ENCODE assay signal across 18 cellular contexts in the genomic region with DNA sequence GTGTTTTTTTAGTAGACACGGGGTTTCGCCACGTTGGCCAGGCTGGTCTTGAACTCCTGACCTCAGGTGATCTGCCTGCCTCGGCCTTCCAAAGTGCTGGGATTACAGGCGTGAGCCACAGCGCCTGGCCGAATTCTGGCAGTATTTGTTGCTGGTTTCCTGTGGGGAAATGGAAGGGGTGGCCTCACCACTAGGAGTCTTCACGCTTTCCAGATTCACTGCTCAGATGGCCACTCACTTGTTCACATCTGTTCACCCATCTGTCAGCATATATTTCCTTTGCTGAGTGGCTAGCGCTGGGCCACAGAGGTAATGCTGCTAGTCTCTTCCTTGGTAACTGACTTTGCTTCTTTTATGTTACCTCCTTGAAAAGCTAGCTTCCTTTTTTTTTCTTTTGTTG. TPM values are rescaled to one million over a fixed set of nuclear protein-coding genes. Genes with fewer than 3 reads are reported as not detected.
A peak's percentile ranks its signal among the peaks of the same experiment; 100 is the strongest.
DNase-seq lines count a peak whose midpoint lies in the region; TF ChIP-seq lines count a peak whose summit lies in the region.
"Had no signal": no experiment of that assay in that cellular context is flagged by ENCODE, and none has a peak within 500 bp of the region (broad histone marks: within the 10 kb centered on the region; RNA-seq: fewer than 3 reads in every experiment).

No MANE protein-coding gene starts in this region.

- TF ChIP-seq CTCF in WERI-Rb-1 (IDR thresholded peaks at IDR 0.05; ENCODE audit: low read depth, low read length), result peak; percentile 49
- TF ChIP-seq CTCF in right atrium auricular region (IDR thresholded peaks at IDR 0.05), result no peak

- H3K27ac ChIP-seq in WERI-Rb-1 (no peak overlapping the region), right atrium auricular region (no peak overlapping the region)
- H3K27ac ChIP-seq: C4-2B, KMS-11 had no signal

- H3K4me3 ChIP-seq in WERI-Rb-1 (ENCODE audit: low read depth, low read length) (no peak overlapping the region), right atrium auricular region (no peak overlapping the region)

- H3K4me1 ChIP-seq in right atrium auricular region, result peaks cover 0 to 15% of the 10 kb centered on the region in 2 donors

- peaks cover 3% of the 10 kb centered on the region for H3K9me3 ChIP-seq in WERI-Rb-1 (ENCODE audit: severe bottlenecking)
- H3K9me3 ChIP-seq in right atrium auricular region, result peaks cover 3 to 8% of the 10 kb centered on the region in 2 donors
- H3K9me3 ChIP-seq: SK-N-SH had no signal

- H3K36me3 ChIP-seq in WERI-Rb-1 (no peaks in the 10 kb centered on the region), right atrium auricular region (no peaks in the 10 kb centered on the region)

- DNase-seq in G401 (ENCODE audit: low spot score), result peak; percentile 31
- DNase-seq in NCI-H2171 treated with DMSO at 0.1 percent for 48 hours (lab: John Stamatoyannopoulos, UW), result peak; percentile 92
- DNase-seq in WERI-Rb-1, result peak; percentile 61
- peak; percentile 64 to 67 for DNase-seq in lung microvascular endothelial cell (ENCODE audit: low read depth in 2 of 2)
- no peak for DNase-seq in putamen (ENCODE audit: low spot score)
- DNase-seq in right atrium auricular region (ENCODE audit: low spot score), result no peak
- no peak for DNase-seq in germinal center (ENCODE audit: low spot score)
- DNase-seq: GDM1, H9, NCI-H1436, NCI-H2029 treated with DMSO at 0.1 percent for 48 hours, NCI-H446 treated with DMSO at 0.1 percent for 48 hours, NCI-H774, RPMI8226, SHP77 treated with DMSO at 0.1 percent for 48 hours, SK-N-SH had no signal

- in situ Hi-C loops in G401 (cut with HindIII; ENCODE audit: low sequenced_read_pairs), result no loop called here

- H3K27me3 ChIP-seq in WERI-Rb-1 (ENCODE audit: insufficient read depth, low read depth, severe bottlenecking) (no peaks in the 10 kb centered on the region), right atrium auricular region (no peaks in the 10 kb centered on the region)

RNA-seq across cellular contexts. Expression of gene TMEM177, which starts 27.2 kb away (rescaled TPM):
- 52.6 and 58.4 TPM in 2 replicates for total RNA-seq in G401 (2014; rRNA removed; shearing (Covaris generic))
- total RNA-seq in lung microvascular endothelial cell, result 6.1 and 6.2 TPM in 2 replicates
- 1 to 10 TPM; 6.4 to 8.1 TPM for total RNA-seq in right atrium auricular region

RNA-seq across cellular contexts. Expression of gene PTPN4, which starts 53.5 kb away (rescaled TPM):
- 14.0 and 33.9 TPM in 2 replicates for total RNA-seq in G401 (2014; rRNA removed; shearing (Covaris generic))
- total RNA-seq in lung microvascular endothelial cell (22.7 and 26.2 TPM in 2 replicates), right atrium auricular region (10 to 100 TPM; 23.7 to 44.1 TPM)

Comparison
In these comparisons a context has a peak if more than half of its experiments do, and no peak if none do; other contexts are left out.
1. DNase-seq: peak in G401 (single experiment), NCI-H2171 treated with DMSO at 0.1 percent for 48 hours (single experiment), WERI-Rb-1 (single experiment) and lung microvascular endothelial cell (2 of 2); none in putamen (single experiment), right atrium auricular region (single experiment) and germinal center (single experiment).